In the genomic region with DNA sequence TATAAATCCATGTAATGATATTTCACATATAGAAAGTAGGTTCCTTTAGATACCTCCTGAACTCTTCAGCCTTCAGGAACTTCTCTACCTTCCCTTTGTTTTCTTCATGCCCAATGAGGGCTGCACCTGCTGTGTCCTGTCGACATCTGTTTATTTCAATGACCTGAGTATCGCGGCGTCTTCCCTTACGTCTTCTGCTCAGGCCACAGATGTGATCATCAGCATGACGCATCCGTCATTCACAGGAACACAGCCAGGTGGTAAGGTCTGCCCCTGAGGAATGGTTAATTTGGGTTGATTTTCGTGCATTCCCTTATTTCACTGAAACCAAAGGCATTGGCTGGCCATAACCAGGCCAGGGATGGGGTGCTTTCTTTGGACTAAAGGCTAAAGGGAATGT, we compare ENCODE assay signal across 28 cellular contexts.
"Had no signal": no experiment of that assay in that cellular context is flagged by ENCODE, and none has a peak within 500 bp of the region (broad histone marks: within the 10 kb centered on the region; RNA-seq: fewer than 3 reads in every experiment).

No MANE protein-coding gene starts in this region.

- H3K27ac Mint-ChIP-seq: nephron; stimulated activated effector memory CD8-positive, alpha-beta T cell treated with anti-CD3 and anti-CD28 coated beads, Interleukin-12 subunit alpha, Interleukin-12 subunit beta, amount 100 ng/mL, for 72 hours; stimulated activated naive CD8-positive, alpha-beta T cell treated with anti-CD3 and anti-CD28 coated beads, Interleukin-15, Interleukin-2, amounts not matched to agents 100 ng/mL and 50 ng/mL, for 24 hours; type B pancreatic cell had no signal

- H3K36me3 ChIP-seq: left lung, lower lobe of right lung, pancreas, prostate gland, tibial nerve, uterus had no signal

- H3K36me3 Mint-ChIP-seq: naive thymus-derived CD8-positive, alpha-beta T cell; stimulated activated effector memory CD8-positive, alpha-beta T cell treated with anti-CD3 and anti-CD28 coated beads, Interleukin-12 subunit alpha, Interleukin-12 subunit beta, amount 100 ng/mL, for 72 hours; type B pancreatic cell had no signal

- H3K4me3 Mint-ChIP-seq: naive thymus-derived CD8-positive, alpha-beta T cell; nephron; neural crest cell; stimulated activated effector memory CD8-positive, alpha-beta T cell treated with anti-CD3 and anti-CD28 coated beads, Interleukin-12 subunit alpha, Interleukin-12 subunit beta, amount 100 ng/mL, for 72 hours; stimulated activated naive CD8-positive, alpha-beta T cell treated with anti-CD3 and anti-CD28 coated beads, Interleukin-15, Interleukin-2, amounts not matched to agents 100 ng/mL and 50 ng/mL, for 24 hours; type B pancreatic cell had no signal

- H3K9me3 Mint-ChIP-seq: nephron; neural crest cell; stimulated activated effector memory CD8-positive, alpha-beta T cell treated with anti-CD3 and anti-CD28 coated beads, Interleukin-12 subunit alpha, Interleukin-12 subunit beta, amount 100 ng/mL, for 72 hours; stimulated activated naive CD8-positive, alpha-beta T cell treated with anti-CD3 and anti-CD28 coated beads, Interleukin-15, Interleukin-2, amounts not matched to agents 100 ng/mL and 50 ng/mL, for 24 hours; type B pancreatic cell had no signal

- ATAC-seq: left cardiac atrium; left lung; lower lobe of right lung; naive thymus-derived CD8-positive, alpha-beta T cell; pancreas; right cardiac atrium; sciatic nerve; stimulated activated effector memory CD8-positive, alpha-beta T cell treated with anti-CD3 and anti-CD28 coated beads, Interleukin-12 subunit alpha, Interleukin-12 subunit beta, amount 100 ng/mL, for 72 hours had no signal

- H3K4me3 ChIP-seq: left lung, lower lobe of right lung, pancreas, prostate gland, skin epidermis, tibial nerve, uterus had no signal

- H3K4me1 ChIP-seq: left lung, lower lobe of right lung, pancreas, prostate gland, tibial nerve, uterus had no signal

- DNase-seq: hippocampal formation; kidney glomerular epithelial cell; left cardiac atrium; left lung; lower lobe of right lung; mammary epithelial cell; mesenchymal stem cell; naive thymus-derived CD8-positive, alpha-beta T cell; nucleus accumbens; pancreas; posterior cingulate gyrus; retina; right cardiac atrium; stimulated activated CD4-positive, alpha-beta T cell treated with anti-CD3 and anti-CD28 coated beads, Interleukin-12 subunit alpha, Interleukin-12 subunit beta, amount 100 ng/mL, for 4 hours; stimulated activated CD4-positive, alpha-beta T cell treated with anti-CD3 and anti-CD28 coated beads, Interleukin-15, amount 100 ng/mL, for 24 hours; stimulated activated CD4-positive, alpha-beta T cell treated with anti-CD3 and anti-CD28 coated beads, Interleukin-2, amount 100 ng/mL, for 24 hours; stimulated activated CD4-positive, alpha-beta T cell treated with anti-CD3 and anti-CD28 coated beads, Interleukin-4, amount 100 ng/mL, for 1 hour; stimulated activated naive CD4-positive, alpha-beta T cell; uterus had no signal

- H3K4me1 Mint-ChIP-seq: stimulated activated effector memory CD8-positive, alpha-beta T cell treated with anti-CD3 and anti-CD28 coated beads, Interleukin-12 subunit alpha, Interleukin-12 subunit beta, amount 100 ng/mL, for 72 hours had no signal

- H3K27me3 ChIP-seq: left lung, pancreas, tibial nerve, uterus had no signal

- H3K9me3 ChIP-seq: left lung, lower lobe of right lung, pancreas, prostate gland, tibial nerve, uterus had no signal

- H3K27ac ChIP-seq: left lung, lower lobe of right lung, pancreas, prostate gland, skin epidermis, tibial nerve, uterus had no signal
